6 cellular contexts compared by ENCODE assay signal in genomic region chr11:65559951-65560537, GRCh38. TPM values are rescaled to one million over a fixed set of nuclear protein-coding genes. Genes with fewer than 3 reads are reported as not detected.
DNase-seq lines count a peak whose midpoint lies in the region; ATAC-seq lines count a peak whose summit lies in the region.

No MANE protein-coding gene starts in this region.

- no peaks in the 10 kb centered on the region for H3K9me3 Mint-ChIP-seq in activated naive CD8-positive, alpha-beta T cell (ENCODE audit: low read depth)

- H3K9me3 ChIP-seq in HUES64 (ENCODE audit: insufficient read depth, low read depth, low read length): no peaks in the 10 kb centered on the region

- H3K9ac ChIP-seq in HUES64 (ENCODE audit: low read depth, low read length): no peak overlapping the region

- peaks cover 52% of the 10 kb centered on the region for H3K4me1 Mint-ChIP-seq in activated naive CD8-positive, alpha-beta T cell (ENCODE audit: low read depth)

- H3K4me3 Mint-ChIP-seq in activated naive CD8-positive, alpha-beta T cell: peak overlapping the region; percentile 30

- peak overlapping the region; percentile 16; the same call in 1 of the 2 replicates for H3K4me3 ChIP-seq in HUES64 (ENCODE audit: low read length)

- WGBS in HUES64: 45% methylated on average over 5 of the region's 5 CpGs

- no peak overlapping the region for H3K27ac ChIP-seq in HUES64 (ENCODE audit: low read depth, low read length)

- no peaks in the 10 kb centered on the region for H3K27me3 Mint-ChIP-seq in activated naive CD8-positive, alpha-beta T cell

- DNase-seq in midbrain (lab: John Stamatoyannopoulos, UW): peak; percentile 24
- DNase-seq in stimulated activated CD4-positive, alpha-beta T cell treated with anti-CD3 and anti-CD28 coated beads, Interleukin-2, amount 100 ng/mL, for 24 hours: no peak
- no peak for DNase-seq in stimulated activated CD4-positive, alpha-beta T cell treated with anti-CD3 and anti-CD28 coated beads, Interleukin-4, amount 100 ng/mL, for 1 hour

- no peaks in the 10 kb centered on the region for H3K36me3 Mint-ChIP-seq in activated naive CD8-positive, alpha-beta T cell

- no peak for ATAC-seq in GM19463 (IDR thresholded peaks at IDR 0.05; ENCODE audit: unreplicated experiment)

- peaks cover 22% of the 10 kb centered on the region for H3K4me1 ChIP-seq in HUES64 (ENCODE audit: insufficient read depth, low read length)

- no peaks in the 10 kb centered on the region for H3K36me3 ChIP-seq in HUES64 (ENCODE audit: insufficient read depth, low read length)

- H3K27me3 ChIP-seq in HUES64 (ENCODE audit: insufficient read depth, low read length): peaks cover 21% of the 10 kb centered on the region

- peak overlapping the region; percentile 81 for H3K27ac Mint-ChIP-seq in activated naive CD8-positive, alpha-beta T cell

RNA-seq across cellular contexts. Expression of gene LTBP3, which starts 1.9 kb away (rescaled TPM):
- polyA plus RNA-seq in HUES64 (2013, experiment 1 of 2): 5.0 TPM
- polyA plus RNA-seq in HUES64 (2013, experiment 2 of 2): 7.1 TPM

RNA-seq across cellular contexts. Expression of gene ZNRD2, which starts 10.2 kb away (rescaled TPM):
- 58.0 TPM for polyA plus RNA-seq in HUES64 (2013, experiment 1 of 2)
- 49.1 TPM for polyA plus RNA-seq in HUES64 (2013, experiment 2 of 2)

RNA-seq across cellular contexts. Expression of gene FAM89B, which starts 12.3 kb away (rescaled TPM):
- 20.7 TPM for polyA plus RNA-seq in HUES64 (2013, experiment 1 of 2)
- 24.2 TPM for polyA plus RNA-seq in HUES64 (2013, experiment 2 of 2)

RNA-seq across cellular contexts. Expression of gene EHBP1L1, which starts 15.8 kb away (rescaled TPM):
- 2.9 TPM for polyA plus RNA-seq in HUES64 (2013, experiment 1 of 2)
- 4.2 TPM for polyA plus RNA-seq in HUES64 (2013, experiment 2 of 2)

RNA-seq across cellular contexts. Expression of gene SCYL1, which starts 35.2 kb away (rescaled TPM):
- polyA plus RNA-seq in HUES64 (2013, experiment 1 of 2): 39.3 TPM
- polyA plus RNA-seq in HUES64 (2013, experiment 2 of 2): 42.5 TPM
